ENCODE assay signal across 9 cellular contexts in the genomic region with DNA sequence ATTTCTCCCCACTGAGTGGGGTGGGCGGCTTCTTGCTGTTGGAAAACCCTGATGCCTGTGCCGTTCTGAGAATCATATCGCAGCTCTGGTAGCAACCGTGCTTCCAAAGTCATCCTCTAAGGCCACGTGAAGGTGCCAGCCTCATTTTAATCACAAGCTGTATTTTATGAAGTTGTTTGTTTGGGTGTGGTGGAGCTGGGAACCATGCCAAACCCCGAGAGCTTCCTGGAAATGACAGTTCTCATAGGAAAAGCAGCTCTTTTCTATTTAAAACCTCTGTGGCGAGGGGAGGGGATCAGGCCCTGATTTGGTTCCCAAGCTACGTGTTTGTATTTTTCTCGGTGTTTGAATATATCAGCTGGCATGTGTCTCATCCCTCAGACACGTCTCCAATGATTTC. TPM values are rescaled to one million over a fixed set of nuclear protein-coding genes. Genes with fewer than 3 reads are reported as not detected.
DNase-seq lines count a peak whose midpoint lies in the region; ATAC-seq and TF ChIP-seq lines count a peak whose summit lies in the region.
"Had no signal": no experiment of that assay in that cellular context is flagged by ENCODE, and none has a peak within 500 bp of the region (broad histone marks: within the 10 kb centered on the region; RNA-seq: fewer than 3 reads in every experiment).

No MANE protein-coding gene starts in this region.

- peaks cover 34% of the 10 kb centered on the region for H3K4me1 ChIP-seq in CD8-positive, alpha-beta T cell (ENCODE audit: insufficient read depth, low read length)

- CTCF ChIA-PET in CD8-positive, alpha-beta T cell (lab: Charles Lee): interaction anchor here (0.8 to 2.1 kb wide), 3 partner anchors 18 to 190 kb away, joined by 3 to 5 read pairs (median 3); no protein-coding TSS in a partner anchor

- DNase-seq in CD8-positive, alpha-beta T cell: peak in 6 of 7 experiments; percentile 46 to 73 (median 52)
- DNase-seq in NCI-H2107 treated with DMSO at 0.1 percent for 48 hours (lab: John Stamatoyannopoulos, UW; ENCODE audit: unreplicated experiment) (peak; percentile 78), natural killer cell (no peak), ureter (ENCODE audit: low spot score) (peak; percentile 90)
- peak; percentile 57 to 64 for DNase-seq in activated CD4-positive, alpha-beta T cell treated with anti-CD3 and anti-CD28 coated beads, Interleukin-2, amount 50 U/mL, for 48 hours
- DNase-seq in effector memory CD8-positive, alpha-beta T cell: peak; percentile 7 to 13 (median 9)

- peaks cover 43% of the 10 kb centered on the region for H3K4me1 Mint-ChIP-seq in CD8-positive, alpha-beta T cell (ENCODE audit: low read depth)
- H3K4me1 Mint-ChIP-seq in effector memory CD8-positive, alpha-beta T cell (ENCODE audit: low read depth in 2 of 2): peaks cover 36 to 39% of the 10 kb centered on the region in 2 donors
- peaks cover 23 to 24% of the 10 kb centered on the region in 2 donors for H3K4me1 Mint-ChIP-seq in natural killer cell
- H3K4me1 Mint-ChIP-seq: memory B cell had no signal

- H3K4me3 ChIP-seq in CD8-positive, alpha-beta T cell (ENCODE audit: low read depth, low read length): peak overlapping the region; percentile 9

- peak overlapping the region; percentile 64 for H3K4me3 Mint-ChIP-seq in CD8-positive, alpha-beta T cell
- H3K4me3 Mint-ChIP-seq in effector memory CD8-positive, alpha-beta T cell: peak overlapping the region; percentile 57 to 65
- peak overlapping the region; percentile 35 for H3K4me3 Mint-ChIP-seq in natural killer cell
- H3K4me3 Mint-ChIP-seq: memory B cell had no signal

- no peaks in the 10 kb centered on the region for H3K27me3 ChIP-seq in CD8-positive, alpha-beta T cell (ENCODE audit: insufficient read depth, low read length)

- ATAC-seq in CD8-positive, alpha-beta T cell: peak; percentile 23
- peak; percentile 52 for ATAC-seq in effector memory CD8-positive, alpha-beta T cell (replicated peaks)
- ATAC-seq in natural killer cell: no peak
- no peak for ATAC-seq in HG02870 (IDR thresholded peaks at IDR 0.05; ENCODE audit: unreplicated experiment)
- no peak for ATAC-seq in HG02798 (IDR thresholded peaks at IDR 0.05; ENCODE audit: poor library complexity, unreplicated experiment)

- no peaks in the 10 kb centered on the region for H3K9me3 ChIP-seq in CD8-positive, alpha-beta T cell (ENCODE audit: low read length)

- POLR2A ChIA-PET in CD8-positive, alpha-beta T cell (lab: Charles Lee): interaction anchor here (0.8 to 1.0 kb wide), 2 partner anchors 22 to 51 kb away, joined by 3 to 4 read pairs; partner anchors contain the start of genes IQCK and KNOP1

- no peaks in the 10 kb centered on the region for H3K27me3 Mint-ChIP-seq in CD8-positive, alpha-beta T cell (ENCODE audit: low read depth)
- H3K27me3 Mint-ChIP-seq in effector memory CD8-positive, alpha-beta T cell: no peaks in the 10 kb centered on the region
- H3K27me3 Mint-ChIP-seq in natural killer cell (ENCODE audit: low read depth in 2 of 2): no peaks in the 10 kb centered on the region
- H3K27me3 Mint-ChIP-seq: memory B cell had no signal

- peak overlapping the region; percentile 17 for H3K27ac ChIP-seq in CD8-positive, alpha-beta T cell (ENCODE audit: low read depth, low read length)

- peak overlapping the region; percentile 88 for H3K27ac Mint-ChIP-seq in CD8-positive, alpha-beta T cell
- H3K27ac Mint-ChIP-seq in effector memory CD8-positive, alpha-beta T cell: peak overlapping the region; percentile 86 to 89
- peak overlapping the region in 1 of 2 donors; percentile 52 for H3K27ac Mint-ChIP-seq in natural killer cell
- H3K27ac Mint-ChIP-seq: memory B cell had no signal

- intact Hi-C loops in CD8-positive, alpha-beta T cell (cut with DNase I, micrococcal nuclease): loop anchor here in 1 of 2 experiments (10.0 kb wide), 1 partner anchor 48 kb away; no protein-coding TSS in a partner anchor
- intact Hi-C loops in natural killer cell (cut with micrococcal nuclease): no loop called here

- H3K36me3 ChIP-seq in CD8-positive, alpha-beta T cell (ENCODE audit: insufficient read depth, low read length): peaks cover 4% of the 10 kb centered on the region

- peaks cover 46% of the 10 kb centered on the region for H3K36me3 Mint-ChIP-seq in CD8-positive, alpha-beta T cell
- H3K36me3 Mint-ChIP-seq in effector memory CD8-positive, alpha-beta T cell (ENCODE audit: insufficient read depth): peaks cover 5% of the 10 kb centered on the region
- no peaks in the 10 kb centered on the region for H3K36me3 Mint-ChIP-seq in natural killer cell

- no peak for TF ChIP-seq CTCF in CD8-positive, alpha-beta T cell (IDR thresholded peaks at IDR 0.05)
- no peak for TF ChIP-seq CTCF in natural killer cell (IDR thresholded peaks at IDR 0.05)

- H3K9me3 Mint-ChIP-seq in CD8-positive, alpha-beta T cell: no peaks in the 10 kb centered on the region
- no peaks in the 10 kb centered on the region for H3K9me3 Mint-ChIP-seq in effector memory CD8-positive, alpha-beta T cell
- no peaks in the 10 kb centered on the region for H3K9me3 Mint-ChIP-seq in natural killer cell
- H3K9me3 Mint-ChIP-seq: memory B cell had no signal

RNA-seq across cellular contexts. Expression of gene KNOP1, which starts 21.7 kb away (rescaled TPM):
- 1 to 10 TPM; 3.4 to 3.6 TPM for total RNA-seq in CD8-positive, alpha-beta T cell
- total RNA-seq in natural killer cell (1 to 10 TPM; 5.6 to 8.0 (median 6.9) TPM), ureter (27.4 TPM)

RNA-seq across cellular contexts. Expression of gene IQCK, which starts 21.8 kb away (rescaled TPM):
- total RNA-seq in CD8-positive, alpha-beta T cell: 1 to 10 TPM in 1 of 2 experiments, under 1 TPM in 1; 0.72 to 2.1 TPM
- 1 to 10 TPM in 1 of 3 donors, under 1 TPM in 2; 0.38 to 1.8 (median 0.68) TPM for total RNA-seq in natural killer cell
- total RNA-seq in ureter: 33.2 TPM

Comparison
In these comparisons a context has a peak if more than half of its experiments do, and no peak if none do; other contexts are left out.
1. ATAC-seq: peak in CD8-positive, alpha-beta T cell (single experiment) and effector memory CD8-positive, alpha-beta T cell (single experiment); none in natural killer cell (0 of 3), HG02870 (single experiment) and HG02798 (single experiment).
2. RNA of gene IQCK, which starts 21.8 kb away (total RNA-seq): 33.2 TPM in ureter (single experiment); 0.72 to 2.1 TPM in CD8-positive, alpha-beta T cell and 0.38 to 1.8 TPM in natural killer cell; every median in the first group is over 10 times any median in the second.
3. Peak in every context shown above with its lines, with median percentiles within 50 percentile points of each other: H3K4me3 Mint-ChIP-seq.